17 cellular contexts compared by ENCODE assay signal in genomic region chr2:182110326-182110725, GRCh38.
"Had no signal": no experiment of that assay in that cellular context is flagged by ENCODE, and none has a peak within 500 bp of the region (broad histone marks: within the 10 kb centered on the region; RNA-seq: fewer than 3 reads in every experiment).

No MANE protein-coding gene starts in this region.

- ATAC-seq: foreskin keratinocyte; left colon; naive thymus-derived CD8-positive, alpha-beta T cell; right lobe of liver; stimulated activated effector memory CD8-positive, alpha-beta T cell treated with anti-CD3 and anti-CD28 coated beads, Interleukin-12 subunit alpha, Interleukin-12 subunit beta, amount 100 ng/mL, for 72 hours had no signal

- H3K27me3 ChIP-seq: colonic mucosa, hepatocyte, right lobe of liver, tibial artery, upper lobe of left lung, uterus had no signal

- H3K36me3 ChIP-seq: colonic mucosa, prostate gland, right lobe of liver, tibial artery, upper lobe of left lung, uterus had no signal

- H3K27ac ChIP-seq: colonic mucosa, foreskin keratinocyte, hepatocyte, parathyroid adenoma, prostate gland, right lobe of liver, tibial artery, upper lobe of left lung, uterus had no signal

- H3K4me1 ChIP-seq: colonic mucosa, foreskin keratinocyte, parathyroid adenoma, prostate gland, right lobe of liver, tibial artery, upper lobe of left lung, uterus had no signal

- H3K4me3 ChIP-seq: colonic mucosa, hepatocyte, prostate gland, right lobe of liver, tibial artery, upper lobe of left lung, uterus had no signal

- H3K9me3 ChIP-seq: colonic mucosa, prostate gland, right lobe of liver, tibial artery, upper lobe of left lung, uterus had no signal

- DNase-seq: colonic mucosa; dermis blood vessel endothelial cell; erythroblast; foreskin keratinocyte; kidney; left colon; naive thymus-derived CD8-positive, alpha-beta T cell; right lobe of liver; stimulated activated CD4-positive, alpha-beta T cell treated with anti-CD3 and anti-CD28 coated beads, Interleukin-4, amount 100 ng/mL, for 1 hour; stimulated activated CD8-positive, alpha-beta memory T cell treated with anti-CD3 and anti-CD28 coated beads, Interleukin-4, amount 100 ng/mL, for 48 hours; tibial artery; upper lobe of left lung; uterus had no signal
